In the genomic region with DNA sequence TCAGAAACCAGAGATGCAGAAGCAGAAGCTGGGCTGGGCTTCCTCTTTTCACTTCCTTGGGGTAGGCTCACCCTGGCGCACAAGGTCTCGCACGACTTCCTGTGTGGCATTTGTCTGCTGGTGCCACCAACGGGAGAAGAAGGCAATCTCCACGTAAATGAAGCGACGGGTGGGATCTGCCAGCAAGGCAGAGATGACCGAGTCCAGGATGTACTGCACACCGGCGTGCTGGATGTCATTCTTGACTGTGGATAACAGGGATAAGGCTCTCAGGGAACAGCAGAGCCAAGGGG, we compare ENCODE assay signal across 9 cellular contexts. TPM values are rescaled to one million over a fixed set of nuclear protein-coding genes. Genes with fewer than 3 reads are reported as not detected.
DNase-seq lines count a peak whose midpoint lies in the region; ATAC-seq and TF ChIP-seq lines count a peak whose summit lies in the region.
"Had no signal": no experiment of that assay in that cellular context is flagged by ENCODE, and none has a peak within 500 bp of the region (broad histone marks: within the 10 kb centered on the region; RNA-seq: fewer than 3 reads in every experiment).

No MANE protein-coding gene starts in this region.

- peaks cover 50% of the 10 kb centered on the region for H3K36me3 Mint-ChIP-seq in CD8-positive, alpha-beta T cell
- H3K36me3 Mint-ChIP-seq in activated naive CD4-positive, alpha-beta T cell treated with anti-CD3 and anti-CD28 coated beads, Interleukin-2, amount 50 U/mL, for 72 hours, result peaks cover 30 to 36% of the 10 kb centered on the region in 2 donors
- H3K36me3 Mint-ChIP-seq in natural killer cell, result peaks cover 1% of the 10 kb centered on the region

- H3K9me3 ChIP-seq in CD8-positive, alpha-beta T cell (ENCODE audit: low read length), result no peaks in the 10 kb centered on the region
- no peaks in the 10 kb centered on the region for H3K9me3 ChIP-seq in OCI-LY3 (ENCODE audit: insufficient read depth, low read length)

- H3K4me1 ChIP-seq in CD8-positive, alpha-beta T cell (ENCODE audit: insufficient read depth, low read length), result peaks cover 41% of the 10 kb centered on the region
- peaks cover 33% of the 10 kb centered on the region for H3K4me1 ChIP-seq in OCI-LY3 (ENCODE audit: low read length)

- H3K79me2 ChIP-seq in OCI-LY3 (ENCODE audit: low read length), result peaks cover 67% of the 10 kb centered on the region

- peaks cover 22% of the 10 kb centered on the region for H3K36me3 ChIP-seq in CD8-positive, alpha-beta T cell (ENCODE audit: insufficient read depth, low read length)
- H3K36me3 ChIP-seq in OCI-LY3 (replicated peaks; ENCODE audit: low read depth, low read length), result peaks cover 41% of the 10 kb centered on the region

- peak overlapping the region; percentile 26 for H3K27ac ChIP-seq in CD8-positive, alpha-beta T cell (ENCODE audit: low read depth, low read length)
- peak overlapping the region; percentile 85 for H3K27ac ChIP-seq in OCI-LY3 (ENCODE audit: low read length)

- no peaks in the 10 kb centered on the region for H3K27me3 Mint-ChIP-seq in CD8-positive, alpha-beta T cell (ENCODE audit: low read depth)
- no peaks in the 10 kb centered on the region for H3K27me3 Mint-ChIP-seq in natural killer cell (ENCODE audit: low read depth in 2 of 2)

- H3K4me3 ChIP-seq in CD8-positive, alpha-beta T cell (ENCODE audit: low read depth, low read length), result peak overlapping the region; percentile 82
- H3K4me3 ChIP-seq in OCI-LY3 (ENCODE audit: low read length), result peak overlapping the region; percentile 91

- CTCF ChIA-PET in CD8-positive, alpha-beta T cell (lab: Charles Lee), result interaction anchor here (1.2 kb wide), 2 partner anchors 91 to 100 kb away, joined by 3 to 5 read pairs; no protein-coding TSS in a partner anchor

- DNase-seq in CD8-positive, alpha-beta T cell, result peak; percentile 30 to 71 (median 56)
- DNase-seq in activated naive CD4-positive, alpha-beta T cell treated with anti-CD3 and anti-CD28 coated beads, Interleukin-2, amount 50 U/mL, for 72 hours (ENCODE audit: low spot score in 2 of 2), result peak in 1 of 2 donors; percentile 57
- DNase-seq in natural killer cell (no peak), cerebellar nuclear complex (lab: John Stamatoyannopoulos, UW) (no peak), HuH-7 (ENCODE audit: low spot score) (no peak), LoVo (ENCODE audit: low spot score) (no peak)

- no peak for TF ChIP-seq CTCF in CD8-positive, alpha-beta T cell (IDR thresholded peaks at IDR 0.05)
- TF ChIP-seq CTCF in OCI-LY3 (IDR thresholded peaks at IDR 0.05; ENCODE audit: low read depth, low read length), result peak; percentile 19; the same call in 1 of the 2 replicates
- TF ChIP-seq CTCF in natural killer cell (IDR thresholded peaks at IDR 0.05), result no peak

- H3K4me2 ChIP-seq in OCI-LY3 (ENCODE audit: low read length), result peak overlapping the region; percentile 83

- H4K20me1 ChIP-seq in OCI-LY3 (ENCODE audit: insufficient read depth, low read length), result no peaks in the 10 kb centered on the region

- H2AFZ ChIP-seq in OCI-LY3 (ENCODE audit: low read depth, low read length), result no peak overlapping the region

- peaks cover 50% of the 10 kb centered on the region for H3K4me1 Mint-ChIP-seq in CD8-positive, alpha-beta T cell (ENCODE audit: low read depth)
- peaks cover 37 to 47% of the 10 kb centered on the region in 2 donors for H3K4me1 Mint-ChIP-seq in natural killer cell

- H3K9me3 Mint-ChIP-seq in CD8-positive, alpha-beta T cell, result no peaks in the 10 kb centered on the region
- H3K9me3 Mint-ChIP-seq in activated naive CD4-positive, alpha-beta T cell treated with anti-CD3 and anti-CD28 coated beads, Interleukin-2, amount 50 U/mL, for 72 hours, result no peaks in the 10 kb centered on the region
- no peaks in the 10 kb centered on the region for H3K9me3 Mint-ChIP-seq in natural killer cell

- ATAC-seq in CD8-positive, alpha-beta T cell, result peak; percentile 27
- ATAC-seq in activated naive CD4-positive, alpha-beta T cell treated with anti-CD3 and anti-CD28 coated beads, Interleukin-2, amount 50 U/mL, for 72 hours, result peak; percentile 28 to 36
- ATAC-seq in natural killer cell, result no peak
- ATAC-seq in GM18873 (IDR thresholded peaks at IDR 0.05; ENCODE audit: low FRiP score, unreplicated experiment), result no peak

- no peaks in the 10 kb centered on the region for H3K27me3 ChIP-seq in CD8-positive, alpha-beta T cell (ENCODE audit: insufficient read depth, low read length)
- H3K27me3 ChIP-seq in OCI-LY3 (ENCODE audit: low read depth, low read length), result no peaks in the 10 kb centered on the region

- peak overlapping the region; percentile 94 for H3K27ac Mint-ChIP-seq in CD8-positive, alpha-beta T cell
- H3K27ac Mint-ChIP-seq in activated naive CD4-positive, alpha-beta T cell treated with anti-CD3 and anti-CD28 coated beads, Interleukin-2, amount 50 U/mL, for 72 hours, result peak overlapping the region; percentile 92 to 96
- H3K27ac Mint-ChIP-seq in natural killer cell, result peak overlapping the region; percentile 98

- POLR2A ChIA-PET in CD8-positive, alpha-beta T cell (lab: Charles Lee), result interaction anchor here (0.8 to 1.9 kb wide), 3 partner anchors 16 to 55 kb away, joined by 3 to 6 read pairs (median 3); partner anchors contain the start of genes DHPS, ZNF490 and ZNF791

- intact Hi-C loops in CD8-positive, alpha-beta T cell (cut with DNase I, micrococcal nuclease), result loop anchor here (2.0 to 5.0 kb wide), 2 partner anchors 16 to 67 kb away; partner anchors contain the start of genes DHPS (in 1 of the 2) and TRIR (in 1 of the 2)
- intact Hi-C loops in natural killer cell (cut with micrococcal nuclease), result loop anchor here (5.0 kb wide), 1 partner anchor 57 kb away; the partner anchor contains the start of gene TNPO2

- peak overlapping the region; percentile 97 for H3K9ac ChIP-seq in OCI-LY3 (ENCODE audit: low read length)

- peak overlapping the region; percentile 90 for H3K4me3 Mint-ChIP-seq in CD8-positive, alpha-beta T cell
- peak overlapping the region; percentile 96 for H3K4me3 Mint-ChIP-seq in natural killer cell

RNA-seq across cellular contexts. Expression of gene MAN2B1, which starts 1.3 kb away (rescaled TPM):
- 10 to 100 TPM; 74.8 to 82.2 TPM for total RNA-seq in CD8-positive, alpha-beta T cell
- 100 to 1,000 TPM; 136 to 174 TPM for total RNA-seq in activated naive CD4-positive, alpha-beta T cell treated with anti-CD3 and anti-CD28 coated beads, Interleukin-2, amount 50 U/mL, for 72 hours
- total RNA-seq in natural killer cell, result 100 to 1,000 TPM; 107 to 118 (median 112) TPM

RNA-seq across cellular contexts. Expression of gene WDR83, which starts 1.4 kb away (rescaled TPM):
- 1 to 10 TPM; 7.4 to 10.0 TPM for total RNA-seq in CD8-positive, alpha-beta T cell
- 10 to 100 TPM; 14.9 to 21.8 TPM for total RNA-seq in activated naive CD4-positive, alpha-beta T cell treated with anti-CD3 and anti-CD28 coated beads, Interleukin-2, amount 50 U/mL, for 72 hours
- total RNA-seq in natural killer cell, result 10 to 100 TPM; 17.0 to 25.8 (median 25.1) TPM

RNA-seq across cellular contexts. Expression of gene DHPS, which starts 16.5 kb away (rescaled TPM):
- 100 to 1,000 TPM in 1 of 2 experiments, 10 to 100 TPM in 1; 98.7 to 100 TPM for total RNA-seq in CD8-positive, alpha-beta T cell
- 100 to 1,000 TPM; 148 to 193 TPM for total RNA-seq in activated naive CD4-positive, alpha-beta T cell treated with anti-CD3 and anti-CD28 coated beads, Interleukin-2, amount 50 U/mL, for 72 hours
- total RNA-seq in natural killer cell, result 100 to 1,000 TPM; 143 to 193 (median 145) TPM

RNA-seq across cellular contexts. Expression of gene GNG14, which starts 22.6 kb away (rescaled TPM):
- not detected for total RNA-seq in CD8-positive, alpha-beta T cell
- not detected for total RNA-seq in activated naive CD4-positive, alpha-beta T cell treated with anti-CD3 and anti-CD28 coated beads, Interleukin-2, amount 50 U/mL, for 72 hours
- not detected for total RNA-seq in natural killer cell
- total RNA-seq: SK-MEL-5 had no signal

RNA-seq across cellular contexts. Expression of gene FBXW9, which starts 31.2 kb away (rescaled TPM):
- 1 to 10 TPM; 2.3 to 2.8 TPM for total RNA-seq in CD8-positive, alpha-beta T cell
- total RNA-seq in activated naive CD4-positive, alpha-beta T cell treated with anti-CD3 and anti-CD28 coated beads, Interleukin-2, amount 50 U/mL, for 72 hours, result 1 to 10 TPM; 7.1 to 9.5 TPM
- total RNA-seq in natural killer cell, result 1 to 10 TPM; 2.2 to 3.2 (median 2.9) TPM

Comparison
In these comparisons a context has a peak if more than half of its experiments do, and no peak if none do; other contexts are left out.
1. ATAC-seq: peak in CD8-positive, alpha-beta T cell (single experiment) and activated naive CD4-positive, alpha-beta T cell treated with anti-CD3 and anti-CD28 coated beads, Interleukin-2, amount 50 U/mL, for 72 hours (2 of 2); none in natural killer cell (0 of 3) and GM18873 (single experiment).
2. DNase-seq: peak in CD8-positive, alpha-beta T cell (7 of 7); none in natural killer cell (single experiment), cerebellar nuclear complex (0 of 2), HuH-7 (single experiment) and LoVo (single experiment).
3. Peak in every context shown above with its lines, with median percentiles within 50 percentile points of each other: H3K27ac Mint-ChIP-seq.